1 cellular context compared by ENCODE assay signal in the genomic region with DNA sequence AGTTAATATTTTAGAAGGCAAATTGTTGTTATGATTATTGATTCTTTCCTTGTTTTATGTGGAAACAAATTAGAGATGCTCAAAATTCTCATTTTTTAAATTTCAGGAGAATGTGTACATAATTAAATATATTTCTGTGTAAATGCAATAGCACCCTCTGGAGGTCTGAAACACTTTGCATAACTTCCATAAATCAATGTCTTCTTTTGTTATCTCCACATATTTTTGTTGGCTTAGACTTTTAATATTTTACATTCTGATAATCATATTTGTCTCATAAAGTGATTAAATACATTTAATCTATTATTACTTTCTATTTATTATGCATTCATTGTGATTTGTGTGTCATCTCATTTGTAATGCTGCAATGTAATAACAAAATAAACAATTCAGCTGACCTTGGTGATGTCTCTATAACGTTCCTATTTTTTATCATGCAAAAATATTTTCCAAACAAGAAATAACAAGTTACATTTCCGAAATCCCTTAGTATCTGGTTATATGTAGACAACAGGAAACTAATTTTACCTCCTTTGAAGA.
TF ChIP-seq lines count a peak whose summit lies in the region.

No MANE protein-coding gene starts in this region.

TF ChIP-seq in WTC11, 78 proteins besides CTCF, POLR2A, EP300 and RAD21 (continued from another document):
- TF ChIP-seq E2F4 (CRISPR knock-in tag; IDR thresholded peaks at IDR 0.05; ENCODE audit: borderline replicate concordance, low read depth), result no peak
- TF ChIP-seq GRHL2 (CRISPR knock-in tag; IDR thresholded peaks at IDR 0.05; ENCODE audit: insufficient replicate concordance, severe bottlenecking), result no peak
- TF ChIP-seq ESRRA (CRISPR knock-in tag; IDR thresholded peaks at IDR 0.05; ENCODE audit: borderline replicate concordance), result no peak
- TF ChIP-seq JAZF1 (CRISPR knock-in tag; IDR thresholded peaks at IDR 0.05), result no peak
- no peak for TF ChIP-seq JUN (CRISPR knock-in tag; IDR thresholded peaks at IDR 0.05)
- TF ChIP-seq ERG (CRISPR knock-in tag; IDR thresholded peaks at IDR 0.05), result no peak
- TF ChIP-seq FOXP4 (CRISPR knock-in tag; IDR thresholded peaks at IDR 0.05), result no peak
- no peak for TF ChIP-seq SP1 (CRISPR knock-in tag; conservative IDR thresholded peaks at IDR 0.05)
- TF ChIP-seq EMX1 (CRISPR knock-in tag; IDR thresholded peaks at IDR 0.05), result no peak
